In genomic region chr6:109381747-109382575, GRCh38 we compare ENCODE assay signal across 8 cellular contexts. TPM values are rescaled to one million over a fixed set of nuclear protein-coding genes. Genes with fewer than 3 reads are reported as not detected.
DNase-seq lines count a peak whose midpoint lies in the region; ATAC-seq and TF ChIP-seq lines count a peak whose summit lies in the region.

TSS of gene CD164 (minus strand) at chr6:109382467. CDS start at chr6:109382378, 89 bp downstream.

- peaks cover 49% of the 10 kb centered on the region for H3K79me2 ChIP-seq in PC-9 (ENCODE audit: low read depth)

- H3F3A ChIP-seq in PC-9 (ENCODE audit: insufficient read depth, low read depth), result peaks cover 26% of the 10 kb centered on the region

- H3K27me3 ChIP-seq in PC-9 (ENCODE audit: insufficient read depth, low read depth) (no peaks in the 10 kb centered on the region), muscle layer of colon (ENCODE audit: control insufficient read depth in 1 of 2, insufficient read depth in 2 of 2, low read length in 2 of 2) (no peaks in the 10 kb centered on the region)

- peaks cover 33% of the 10 kb centered on the region for H3K36me3 ChIP-seq in PC-9 (ENCODE audit: low read depth)
- H3K36me3 ChIP-seq in muscle layer of colon (ENCODE audit: insufficient read depth, low read length), result peaks cover 6% of the 10 kb centered on the region

- H3K4me1 Mint-ChIP-seq in IgD-negative memory B cell, result peaks cover 31 to 41% (median 32%) of the 10 kb centered on the region in 3 donors

- no peaks in the 10 kb centered on the region for H3K9me2 ChIP-seq in PC-9 (ENCODE audit: insufficient read depth)

- POLR2A ChIA-PET in PC-9 (lab: Charles Lee; ENCODE audit: unreplicated experiment), result no interaction called here

- no peak for TF ChIP-seq CTCF in PC-9 (conservative IDR thresholded peaks at IDR 0.05)

- H3K4me3 ChIP-seq in PC-9, result peak within 1 kb of the TSS; percentile 77
- peak within 1 kb of the TSS; percentile 88 to 99 for H3K4me3 ChIP-seq in muscle layer of colon (ENCODE audit: low read depth in 1 of 2, low read length in 2 of 2)

- CTCF ChIA-PET in PC-9 (lab: Charles Lee), result interaction anchor here (0.6 to 2.6 kb wide), 2 partner anchors 194 to 912 kb away, joined by 3 to 17 read pairs; no protein-coding TSS in a partner anchor

- H3K9ac ChIP-seq in muscle layer of colon (ENCODE audit: low read length), result peak within 1 kb of the TSS; percentile 72

- H3K4me1 ChIP-seq in PC-9 (replicated peaks; ENCODE audit: insufficient read depth), result peaks cover 43% of the 10 kb centered on the region
- H3K4me1 ChIP-seq in muscle layer of colon (ENCODE audit: insufficient read depth, low read length), result peaks cover 38% of the 10 kb centered on the region

- H3K4me2 ChIP-seq in PC-9, result peak within 1 kb of the TSS; percentile 89

- peak; percentile 98 for TF ChIP-seq POLR2A in erythroblast (IDR thresholded peaks at IDR 0.05; ENCODE audit: low read length)

- H3K27ac Mint-ChIP-seq in IgD-negative memory B cell, result peak within 1 kb of the TSS; percentile 99 to 100 (median 100)

- H3K4me3 Mint-ChIP-seq in IgD-negative memory B cell, result peak within 1 kb of the TSS; percentile 94 to 99 (median 98)

- peaks cover 42% of the 10 kb centered on the region for H4K20me1 ChIP-seq in PC-9 (ENCODE audit: insufficient read depth)

- intact Hi-C loops in PC-9 (cut with micrococcal nuclease; ENCODE audit: unreplicated experiment), result loop anchor here (1.0 to 10.0 kb wide), 6 partner anchors 40 to 825 kb away; partner anchors contain the start of genes AK9, CEP57L1, FIG4 and ZBTB24

- H3K9me3 ChIP-seq in PC-9 (ENCODE audit: insufficient read depth, low read depth) (no peaks in the 10 kb centered on the region), muscle layer of colon (ENCODE audit: low read length) (no peaks in the 10 kb centered on the region)

- no peaks in the 10 kb centered on the region for H3K27me3 Mint-ChIP-seq in IgD-negative memory B cell

- ATAC-seq in GM21529 (IDR thresholded peaks at IDR 0.05; ENCODE audit: unreplicated experiment), result peak; percentile 50

- peak within 1 kb of the TSS; percentile 71 for H2AFZ ChIP-seq in PC-9

- H3K36me3 Mint-ChIP-seq in IgD-negative memory B cell, result no peaks in the 10 kb centered on the region

- peak within 1 kb of the TSS; percentile 93 for H3K27ac ChIP-seq in PC-9
- H3K27ac ChIP-seq in muscle layer of colon (ENCODE audit: low read depth, low read length), result peak within 1 kb of the TSS; percentile 100

- peaks cover 0 to 2% (median 0%) of the 10 kb centered on the region in 3 donors for H3K9me3 Mint-ChIP-seq in IgD-negative memory B cell

- BruUV-seq in PC-9 (replicated peaks; lab: Mats Ljungman, UMichigan), result no TSS peak

- DNase-seq in DMS153 (lab: John Stamatoyannopoulos, UW), result peak; percentile 91
- peak; percentile 84 to 92 for DNase-seq in PC-9
- peak; percentile 77 for DNase-seq in activated T-cell treated with anti-CD3 and anti-CD28 coated beads, Interleukin-2, amount 50 U/mL, for 1 hour
- peak; percentile 98 to 99 for DNase-seq in erythroblast (lab: John Stamatoyannopoulos, UW)
- peak; percentile 86 to 89 for DNase-seq in stimulated activated CD8-positive, alpha-beta memory T cell treated with anti-CD3 and anti-CD28 coated beads, Interleukin-7, amount 100 ng/mL, for 1 hour (ENCODE audit: low read depth in 2 of 2)

RNA-seq across cellular contexts. Expression of gene CD164, which starts in this region (rescaled TPM):
- polyA plus RNA-seq in IgD-negative memory B cell, result 215 TPM
- 170 and 210 TPM in 2 replicates for total RNA-seq in PC-9 (2021)

Comparison
In these comparisons a context has a peak if more than half of its experiments do, and no peak if none do; other contexts are left out.
1. Peak in every context shown above with its lines: DNase-seq, ATAC-seq, H3K4me3 ChIP-seq and H3K27ac ChIP-seq.